Comparison of ENCODE assay signal across 13 cellular contexts in the genomic region with DNA sequence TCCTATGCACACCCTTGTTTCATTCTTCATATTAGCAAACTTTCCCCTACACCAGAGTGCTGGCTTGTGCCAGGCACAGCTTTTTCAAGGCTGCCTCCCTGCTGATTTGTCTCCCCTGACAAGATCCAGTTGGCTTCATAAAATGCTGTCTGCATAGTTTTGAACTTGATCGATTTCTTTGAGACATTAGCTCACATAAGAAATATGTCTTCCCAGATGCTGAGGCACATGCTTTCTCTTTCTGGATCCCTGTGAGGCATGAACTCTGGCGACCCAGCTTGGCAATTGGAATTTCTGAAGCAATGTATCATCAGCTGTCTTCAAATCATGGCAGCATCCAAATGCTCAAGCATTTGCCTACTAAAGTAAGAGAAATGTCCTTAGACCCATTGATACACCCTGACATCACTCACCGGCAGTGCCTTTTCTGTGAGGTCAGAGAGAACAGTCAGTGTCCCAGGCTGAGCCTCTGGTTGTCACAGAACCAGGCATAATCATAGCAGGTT.
DNase-seq lines count a peak whose midpoint lies in the region; ATAC-seq and TF ChIP-seq lines count a peak whose summit lies in the region.
"Had no signal": no experiment of that assay in that cellular context is flagged by ENCODE, and none has a peak within 500 bp of the region (broad histone marks: within the 10 kb centered on the region; RNA-seq: fewer than 3 reads in every experiment).

No MANE protein-coding gene starts in this region.

- no peak overlapping the region for H3K4me3 ChIP-seq in left ventricle myocardium inferior
- no peak overlapping the region for H3K4me3 ChIP-seq in psoas muscle
- H3K4me3 ChIP-seq: tibial artery had no signal

- WGBS in psoas muscle, 3 donors = 11 to 33% (median 19%) methylated on average over 3 of the region's 3 CpGs

- DNase-seq in Caki2 (ENCODE audit: low read depth) = peak; percentile 45
- peak; percentile 85 for DNase-seq in astrocyte of the hippocampus (ENCODE audit: low read depth, low spot score)
- DNase-seq in left ventricle myocardium inferior = peak; percentile 44
- no peak for DNase-seq in psoas muscle
- DNase-seq in amygdala (lab: John Stamatoyannopoulos, UW) = no peak
- DNase-seq in NCI-H748 treated with DMSO at 0.1 percent for 48 hours (lab: John Stamatoyannopoulos, UW) = no peak
- no peak for DNase-seq in AG08396 (ENCODE audit: low spot score)
- no peak for DNase-seq in ecto neural progenitor cell (ENCODE audit: low spot score)
- DNase-seq: activated naive CD8-positive, alpha-beta T cell treated with anti-CD3 and anti-CD28 coated beads, Interleukin-2, amount 10 ng/mL, durations not matched to agents 7 days and 5 days; effector CD4-positive, alpha-beta T cell; PC-3; T-cell; tibial artery had no signal

- peak overlapping the region; percentile 46 for H3K27ac ChIP-seq in left ventricle myocardium inferior (replicated peaks)
- H3K27ac ChIP-seq in psoas muscle = no peak overlapping the region
- H3K27ac ChIP-seq: tibial artery had no signal

- TF ChIP-seq CTCF in left ventricle myocardium inferior (IDR thresholded peaks at IDR 0.05; ENCODE audit: borderline replicate concordance) (no peak), psoas muscle (IDR thresholded peaks at IDR 0.05) (no peak)

- peak in 3 of 4 donors; percentile 21 to 42 (median 26) for ATAC-seq in psoas muscle
- ATAC-seq: PC-3, T-cell had no signal

- no peaks in the 10 kb centered on the region for H3K36me3 ChIP-seq in left ventricle myocardium inferior
- no peaks in the 10 kb centered on the region for H3K36me3 ChIP-seq in psoas muscle (ENCODE audit: insufficient read depth in 1 of 2, low read depth in 1 of 2)
- H3K36me3 ChIP-seq: tibial artery had no signal

- H3K4me1 ChIP-seq in left ventricle myocardium inferior (no peaks in the 10 kb centered on the region), psoas muscle (no peaks in the 10 kb centered on the region)
- H3K4me1 ChIP-seq: tibial artery had no signal

- intact Hi-C loops in left ventricle myocardium inferior (cut with micrococcal nuclease) (no loop called here), psoas muscle (cut with DNase I) (no loop called here)

- in situ Hi-C loops in Caki2 (cut with HindIII; ENCODE audit: low pct_unique_long_range_greater_than_20kb, low sequenced_read_pairs) = no loop called here

- H3K27me3 ChIP-seq in left ventricle myocardium inferior (ENCODE audit: low read depth) (no peaks in the 10 kb centered on the region), psoas muscle (ENCODE audit: insufficient read depth in 3 of 3, low read length in 2 of 3) (no peaks in the 10 kb centered on the region)
- H3K27me3 ChIP-seq: tibial artery had no signal

- H3K9me3 ChIP-seq in left ventricle myocardium inferior (replicated peaks) = peaks cover 29% of the 10 kb centered on the region
- H3K9me3 ChIP-seq in psoas muscle = peaks cover 4% of the 10 kb centered on the region

Comparison
In these comparisons a context has a peak if more than half of its experiments do, and no peak if none do; other contexts are left out.
1. DNase-seq: peak in Caki2 (single experiment), astrocyte of the hippocampus (single experiment) and left ventricle myocardium inferior (single experiment); none in psoas muscle (0 of 2), amygdala (0 of 56), NCI-H748 treated with DMSO at 0.1 percent for 48 hours (single experiment), AG08396 (single experiment) and ecto neural progenitor cell (single experiment).